ENCODE assay signal across 19 cellular contexts in genomic region chr20:11912664-11913415, GRCh38.
"Had no signal": no experiment of that assay in that cellular context is flagged by ENCODE, and none has a peak within 500 bp of the region (broad histone marks: within the 10 kb centered on the region; RNA-seq: fewer than 3 reads in every experiment).

No MANE protein-coding gene starts in this region.

- H3K27ac Mint-ChIP-seq: activated CD4-positive, alpha-beta T cell treated with anti-CD3 and anti-CD28 coated beads, Interleukin-2, amount 10 ng/mL, durations not matched to agents 7 days and 5 days; activated CD8-positive, alpha-beta T cell treated with anti-CD3 and anti-CD28 coated beads, Interleukin-2, amount 10 ng/mL, durations not matched to agents 7 days and 5 days; activated naive CD4-positive, alpha-beta T cell treated with anti-CD3 and anti-CD28 coated beads for 36 hours; activated naive CD8-positive, alpha-beta T cell treated with anti-CD3 and anti-CD28 coated beads, Interleukin-2, amount 50 U/mL, for 24 hours; activated T-cell treated with anti-CD3 and anti-CD28 coated beads, Interleukin-2, amount 50 U/mL, for 24 hours had no signal

- H3K9me3 Mint-ChIP-seq: activated CD4-positive, alpha-beta T cell treated with anti-CD3 and anti-CD28 coated beads, Interleukin-2, amount 10 ng/mL, durations not matched to agents 7 days and 5 days; activated naive CD4-positive, alpha-beta T cell treated with anti-CD3 and anti-CD28 coated beads for 36 hours; activated naive CD8-positive, alpha-beta T cell treated with anti-CD3 and anti-CD28 coated beads, Interleukin-2, amount 50 U/mL, for 24 hours; activated T-cell treated with anti-CD3 and anti-CD28 coated beads, Interleukin-2, amount 50 U/mL, for 24 hours had no signal

- FAIRE-seq: kidney had no signal

- H3K27ac ChIP-seq: tibial nerve, vagina had no signal

- DNase-seq: activated CD8-positive, alpha-beta T cell treated with anti-CD3 and anti-CD28 coated beads, Interleukin-2, amount 10 ng/mL, durations not matched to agents 7 days and 5 days; activated naive CD8-positive, alpha-beta T cell treated with anti-CD3 and anti-CD28 coated beads, Interleukin-2, amount 50 U/mL, for 24 hours; activated T-cell treated with anti-CD3 and anti-CD28 coated beads, Interleukin-2, amount 50 U/mL, for 24 hours; anterior cingulate cortex; cerebellar nuclear complex; cortex of kidney; foreskin melanocyte; kidney; occipital lobe; retina; stimulated activated CD4-positive, alpha-beta T cell treated with anti-CD3 and anti-CD28 coated beads, Interleukin-12 subunit alpha, Interleukin-12 subunit beta, amount 100 ng/mL, for 4 hours; stimulated activated CD4-positive, alpha-beta T cell treated with anti-CD3 and anti-CD28 coated beads, Interleukin-2, amount 100 ng/mL, for 24 hours; stimulated activated naive CD8-positive, alpha-beta T cell treated with anti-CD3 and anti-CD28 coated beads, Interleukin-15, Interleukin-2, amounts not matched to agents 100 U/mL and 50 U/mL, for 24 hours; T1000 had no signal

- H3K27me3 ChIP-seq: tibial nerve, vagina had no signal

- H3K9me3 ChIP-seq: tibial nerve, vagina had no signal

- H3K4me3 Mint-ChIP-seq: activated CD4-positive, alpha-beta T cell treated with anti-CD3 and anti-CD28 coated beads, Interleukin-2, amount 10 ng/mL, durations not matched to agents 7 days and 5 days; activated CD8-positive, alpha-beta T cell treated with anti-CD3 and anti-CD28 coated beads, Interleukin-2, amount 10 ng/mL, durations not matched to agents 7 days and 5 days; activated naive CD4-positive, alpha-beta T cell treated with anti-CD3 and anti-CD28 coated beads for 36 hours; activated naive CD8-positive, alpha-beta T cell treated with anti-CD3 and anti-CD28 coated beads, Interleukin-2, amount 50 U/mL, for 24 hours; activated T-cell treated with anti-CD3 and anti-CD28 coated beads, Interleukin-2, amount 50 U/mL, for 24 hours had no signal

- H3K27me3 Mint-ChIP-seq: activated CD4-positive, alpha-beta T cell treated with anti-CD3 and anti-CD28 coated beads, Interleukin-2, amount 10 ng/mL, durations not matched to agents 7 days and 5 days; activated naive CD8-positive, alpha-beta T cell treated with anti-CD3 and anti-CD28 coated beads, Interleukin-2, amount 50 U/mL, for 24 hours; activated T-cell treated with anti-CD3 and anti-CD28 coated beads, Interleukin-2, amount 50 U/mL, for 24 hours had no signal

- H3K4me3 ChIP-seq: tibial nerve, vagina had no signal

- H3K36me3 ChIP-seq: tibial nerve, vagina had no signal

- ATAC-seq: activated CD4-positive, CD25-positive, alpha-beta regulatory T cell treated with anti-CD3 and anti-CD28 coated beads, Interleukin-2, amount 50 U/mL, for 24 hours; activated CD8-positive, alpha-beta T cell treated with anti-CD3 and anti-CD28 coated beads, Interleukin-2, amount 10 ng/mL, durations not matched to agents 7 days and 5 days; activated naive CD8-positive, alpha-beta T cell treated with anti-CD3 and anti-CD28 coated beads, Interleukin-2, amount 50 U/mL, for 24 hours; stimulated activated naive CD8-positive, alpha-beta T cell treated with anti-CD3 and anti-CD28 coated beads, Interleukin-15, Interleukin-2, amounts not matched to agents 100 U/mL and 50 U/mL, for 24 hours had no signal
